In genomic region chr22:26756675-26757293, GRCh38 we compare ENCODE assay signal across 8 cellular contexts.
DNase-seq lines count a peak whose midpoint lies in the region; ATAC-seq and TF ChIP-seq lines count a peak whose summit lies in the region.

No MANE protein-coding gene starts in this region.

- H3K27ac Mint-ChIP-seq in activated CD4-positive, alpha-beta T cell treated with anti-CD3 and anti-CD28 coated beads, Interleukin-2, amount 10 ng/mL, durations not matched to agents 24 days and 14 days: no peak overlapping the region

- DNase-seq in COR-L47 (lab: John Stamatoyannopoulos, UW) (peak; percentile 48), lung microvascular endothelial cell (ENCODE audit: low read depth in 2 of 2) (peak; percentile 54 to 55), NCI-H1048 (lab: John Stamatoyannopoulos, UW) (no peak)
- DNase-seq in activated CD4-positive, alpha-beta T cell treated with anti-CD3 and anti-CD28 coated beads, Interleukin-2, amount 10 ng/mL, durations not matched to agents 24 days and 14 days: peak; percentile 90
- peak; percentile 37 for DNase-seq in stimulated activated CD8-positive, alpha-beta memory T cell treated with anti-CD3 and anti-CD28 coated beads, Interleukin-2, amount 100 ng/mL, for 48 hours (ENCODE audit: low read depth in 2 of 2)

- H2AFZ ChIP-seq in KMS-11 (ENCODE audit: low read depth): no peak overlapping the region

- peaks cover 2% of the 10 kb centered on the region for H3K4me1 Mint-ChIP-seq in activated CD4-positive, alpha-beta T cell treated with anti-CD3 and anti-CD28 coated beads, Interleukin-2, amount 10 ng/mL, durations not matched to agents 24 days and 14 days

- no peak overlapping the region for H3K4me3 Mint-ChIP-seq in activated CD4-positive, alpha-beta T cell treated with anti-CD3 and anti-CD28 coated beads, Interleukin-2, amount 10 ng/mL, durations not matched to agents 24 days and 14 days

- H3K4me2 ChIP-seq in KMS-11: no peak overlapping the region

- H3K27ac ChIP-seq in KMS-11 (no peak overlapping the region), ectodermal cell (ENCODE audit: insufficient read depth, low read depth, low read length, poor library complexity, severe bottlenecking) (no peak overlapping the region)

- H3K36me3 ChIP-seq in KMS-11 (ENCODE audit: insufficient read depth): no peaks in the 10 kb centered on the region
- H3K36me3 ChIP-seq in ectodermal cell (ENCODE audit: control insufficient read depth, insufficient read depth, low read length): no peaks in the 10 kb centered on the region

- ATAC-seq in HG03457 (IDR thresholded peaks at IDR 0.05; ENCODE audit: unreplicated experiment): no peak

- no peaks in the 10 kb centered on the region for H3K27me3 Mint-ChIP-seq in activated CD4-positive, alpha-beta T cell treated with anti-CD3 and anti-CD28 coated beads, Interleukin-2, amount 10 ng/mL, durations not matched to agents 24 days and 14 days

- H3K4me3 ChIP-seq in KMS-11 (IDR thresholded peaks at IDR 0.05; ENCODE audit: insufficient read depth, low read depth, low read length) (no peak overlapping the region), ectodermal cell (ENCODE audit: insufficient read depth, low read depth, low read length) (peak overlapping the region; percentile 22)

- intact Hi-C loops in activated CD4-positive, alpha-beta T cell treated with anti-CD3 and anti-CD28 coated beads, Interleukin-2, amount 10 ng/mL, durations not matched to agents 24 days and 14 days (cut with micrococcal nuclease): loop anchor here (5.0 kb wide), 1 partner anchor 1046 kb away; the partner anchor contains the start of gene MN1

- H3K4me1 ChIP-seq in KMS-11 (ENCODE audit: low read depth, poor library complexity, severe bottlenecking): no peaks in the 10 kb centered on the region
- peaks cover 13% of the 10 kb centered on the region for H3K4me1 ChIP-seq in ectodermal cell (ENCODE audit: control insufficient read depth, insufficient read depth, low read length)

- TF ChIP-seq CTCF in KMS-11 (conservative IDR thresholded peaks at IDR 0.05; ENCODE audit: low read depth, low read length): peak; percentile 72

- H3K9me3 Mint-ChIP-seq in activated CD4-positive, alpha-beta T cell treated with anti-CD3 and anti-CD28 coated beads, Interleukin-2, amount 10 ng/mL, durations not matched to agents 24 days and 14 days: no peaks in the 10 kb centered on the region

- no peak overlapping the region for H3K9ac ChIP-seq in KMS-11

- H4K20me1 ChIP-seq in KMS-11 (ENCODE audit: insufficient read depth): no peaks in the 10 kb centered on the region

- no peaks in the 10 kb centered on the region for H3K9me3 ChIP-seq in ectodermal cell (ENCODE audit: control insufficient read depth, low read length)

- 22 to 23% methylated on average over 47 of the region's 47 CpGs for WGBS in ectodermal cell, 2 experiments

- H3K36me3 Mint-ChIP-seq in activated CD4-positive, alpha-beta T cell treated with anti-CD3 and anti-CD28 coated beads, Interleukin-2, amount 10 ng/mL, durations not matched to agents 24 days and 14 days (ENCODE audit: low read depth): peaks cover 3% of the 10 kb centered on the region

- H3K27me3 ChIP-seq in KMS-11 (ENCODE audit: insufficient read depth, low read depth) (no peaks in the 10 kb centered on the region), ectodermal cell (ENCODE audit: control insufficient read depth, insufficient read depth, low read length, poor library complexity, severe bottlenecking) (no peaks in the 10 kb centered on the region)

- H3K79me2 ChIP-seq in KMS-11 (ENCODE audit: insufficient read depth, low read depth): no peaks in the 10 kb centered on the region
